In the genomic region with DNA sequence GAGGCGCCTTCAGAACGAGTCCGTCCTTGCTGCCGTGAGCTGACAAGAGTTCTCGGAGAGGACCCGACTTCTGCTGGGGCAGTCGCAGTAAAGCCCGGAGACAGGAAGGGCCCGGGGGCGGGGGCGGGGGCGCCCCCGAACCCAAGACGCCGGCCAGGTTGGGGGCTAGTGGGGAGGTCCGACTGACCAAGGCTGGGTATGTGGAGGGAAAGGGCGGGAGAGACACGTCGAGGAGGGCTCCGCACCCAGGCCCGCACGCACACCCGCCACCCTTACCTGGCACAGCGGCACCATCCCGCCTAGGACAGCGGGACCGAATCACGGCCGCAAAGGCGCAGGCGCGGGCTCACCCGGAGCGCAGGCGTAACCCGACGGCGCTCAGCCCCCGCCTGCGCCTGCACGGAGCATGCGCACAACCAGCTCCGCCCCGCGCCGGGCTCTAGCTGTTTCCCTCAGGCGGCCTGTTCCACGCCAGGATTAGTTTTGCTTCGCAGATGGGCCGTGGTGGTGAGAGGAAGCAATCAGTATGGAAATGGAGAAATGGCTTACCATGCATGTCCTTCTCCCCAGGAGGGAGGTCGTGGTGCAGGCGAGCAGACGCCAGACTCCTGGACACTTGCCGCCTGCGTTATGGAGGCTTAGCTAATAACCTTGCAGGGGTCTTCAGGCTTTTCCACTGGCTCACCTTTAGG, we compare ENCODE assay signal across 1 cellular context.
TF ChIP-seq lines count a peak whose summit lies in the region.

MOCS2 (minus strand) TSS at position 322 of the 692 bp plus-strand sequence. CDS start 2,583 bp downstream, outside the sequence.

TF ChIP-seq in HepG2, 621 proteins besides CTCF, POLR2A, EP300 and RAD21 (continued from another document and continues in another):
- TF ChIP-seq, protein P1, sequence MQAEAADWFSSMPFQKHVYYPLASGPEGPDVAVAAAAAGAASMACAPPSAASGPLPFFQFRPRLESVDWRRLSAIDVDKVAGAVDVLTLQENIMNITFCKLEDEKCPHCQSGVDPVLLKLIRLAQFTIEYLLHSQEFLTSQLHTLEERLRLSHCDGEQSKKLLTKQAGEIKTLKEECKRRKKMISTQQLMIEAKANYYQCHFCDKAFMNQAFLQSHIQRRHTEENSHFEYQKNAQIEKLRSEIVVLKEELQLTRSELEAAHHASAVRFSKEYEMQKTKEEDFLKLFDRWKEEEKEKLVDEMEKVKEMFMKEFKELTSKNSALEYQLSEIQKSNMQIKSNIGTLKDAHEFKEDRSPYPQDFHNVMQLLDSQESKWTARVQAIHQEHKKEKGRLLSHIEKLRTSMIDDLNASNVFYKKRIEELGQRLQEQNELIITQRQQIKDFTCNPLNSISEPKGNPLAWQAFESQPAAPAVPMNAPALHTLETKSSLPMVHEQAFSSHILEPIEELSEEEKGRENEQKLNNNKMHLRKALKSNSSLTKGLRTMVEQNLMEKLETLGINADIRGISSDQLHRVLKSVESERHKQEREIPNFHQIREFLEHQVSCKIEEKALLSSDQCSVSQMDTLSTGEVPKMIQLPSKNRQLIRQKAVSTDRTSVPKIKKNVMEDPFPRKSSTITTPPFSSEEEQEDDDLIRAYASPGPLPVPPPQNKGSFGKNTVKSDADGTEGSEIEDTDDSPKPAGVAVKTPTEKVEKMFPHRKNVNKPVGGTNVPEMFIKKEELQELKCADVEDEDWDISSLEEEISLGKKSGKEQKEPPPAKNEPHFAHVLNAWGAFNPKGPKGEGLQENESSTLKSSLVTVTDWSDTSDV (CRISPR knock-in tag; IDR thresholded peaks at IDR 0.05): no peak
- TF ChIP-seq AHR (CRISPR knock-in tag; IDR thresholded peaks at IDR 0.05) (no peak), ZSCAN31 (CRISPR knock-in tag; IDR thresholded peaks at IDR 0.05; ENCODE audit: low read depth) (peak; percentile 58), ZNF598 (CRISPR knock-in tag; IDR thresholded peaks at IDR 0.05; ENCODE audit: borderline replicate concordance) (no peak), ZNF543 (CRISPR knock-in tag; IDR thresholded peaks at IDR 0.05) (no peak), ZFY (CRISPR knock-in tag; IDR thresholded peaks at IDR 0.05) (peak; percentile 87), HMGA1 (CRISPR knock-in tag; conservative IDR thresholded peaks at IDR 0.05) (no peak), YEATS4 (CRISPR knock-in tag; IDR thresholded peaks at IDR 0.05; ENCODE audit: borderline replicate concordance) (peak; percentile 80), SAP130 (CRISPR knock-in tag; IDR thresholded peaks at IDR 0.05; ENCODE audit: low read depth) (peak; percentile 76), MIXL1 (CRISPR knock-in tag; IDR thresholded peaks at IDR 0.05) (no peak; the same call in 1 of the 2 replicates), ZBTB42 (CRISPR knock-in tag; IDR thresholded peaks at IDR 0.05) (0 out of 2 replicates have a peak, but pooled peaks have one; percentile 66), BRD4 (CRISPR knock-in tag; IDR thresholded peaks at IDR 0.05) (no peak; the same call in none of the 2 replicates), ZNF816 (CRISPR knock-in tag; IDR thresholded peaks at IDR 0.05; ENCODE audit: borderline replicate concordance) (peak; percentile 57; the same call in 1 of the 2 replicates), POLR2AphosphoS5 (IDR thresholded peaks at IDR 0.05; ENCODE audit: low read depth, low read length) (peak; percentile 94), SIN3A (IDR thresholded peaks at IDR 0.05; ENCODE audit: borderline replicate concordance, low read depth, low read length) (no peak), ZSCAN25 (CRISPR knock-in tag; IDR thresholded peaks at IDR 0.05) (no peak), ZNF451 (CRISPR knock-in tag; IDR thresholded peaks at IDR 0.05) (no peak), MIER3 (CRISPR knock-in tag; IDR thresholded peaks at IDR 0.05; ENCODE audit: borderline replicate concordance) (peak; percentile 59; the same call in 1 of the 2 replicates), WIZ (CRISPR knock-in tag; IDR thresholded peaks at IDR 0.05) (no peak), REPIN1 (CRISPR knock-in tag; IDR thresholded peaks at IDR 0.05; ENCODE audit: borderline replicate concordance, low read depth) (peak; percentile 77; the same call in 1 of the 2 replicates), SKI (IDR thresholded peaks at IDR 0.05; ENCODE audit: partially characterized antibody) (no peak), NAIF1 (CRISPR knock-in tag; IDR thresholded peaks at IDR 0.05; ENCODE audit: borderline replicate concordance) (no peak), ZNF34 (CRISPR knock-in tag; IDR thresholded peaks at IDR 0.05; ENCODE audit: borderline replicate concordance) (no peak), ZNF501 (CRISPR knock-in tag; IDR thresholded peaks at IDR 0.05) (peak; percentile 80), HMGXB3 (CRISPR knock-in tag; IDR thresholded peaks at IDR 0.05; ENCODE audit: borderline replicate concordance) (0 out of 2 replicates have a peak, but pooled peaks have one; percentile 67), MAF1 (CRISPR knock-in tag; IDR thresholded peaks at IDR 0.05; ENCODE audit: borderline replicate concordance) (no peak), RARG (CRISPR knock-in tag; IDR thresholded peaks at IDR 0.05; ENCODE audit: low read depth) (no peak), ZKSCAN1 (IDR thresholded peaks at IDR 0.05; ENCODE audit: low read length) (no peak), ZNF282 (IDR thresholded peaks at IDR 0.05; ENCODE audit: partially characterized antibody) (no peak), HMG20A (CRISPR knock-in tag; IDR thresholded peaks at IDR 0.05; ENCODE audit: borderline replicate concordance) (no peak), NBN (conservative IDR thresholded peaks at IDR 0.05) (no peak), ZNF24 (IDR thresholded peaks at IDR 0.05) (no peak), ZNF235 (CRISPR knock-in tag; IDR thresholded peaks at IDR 0.05; ENCODE audit: borderline replicate concordance) (no peak), HOXA5 (CRISPR knock-in tag; IDR thresholded peaks at IDR 0.05) (no peak), FOXK1 (CRISPR knock-in tag; IDR thresholded peaks at IDR 0.05; ENCODE audit: borderline replicate concordance, low read depth) (no peak), RCOR2 (CRISPR knock-in tag; IDR thresholded peaks at IDR 0.05) (no peak), HHEX (CRISPR knock-in tag; IDR thresholded peaks at IDR 0.05) (no peak), ATF6 (CRISPR knock-in tag; conservative IDR thresholded peaks at IDR 0.05) (peak; percentile 31; the same call in 1 of the 2 replicates), ZSCAN30 (CRISPR knock-in tag; IDR thresholded peaks at IDR 0.05) (no peak), ZNF20 (CRISPR knock-in tag; IDR thresholded peaks at IDR 0.05) (no peak), NKX3-1 (CRISPR knock-in tag; IDR thresholded peaks at IDR 0.05) (peak; percentile 59), HES4 (CRISPR knock-in tag; IDR thresholded peaks at IDR 0.05; ENCODE audit: borderline replicate concordance) (peak; percentile 71; the same call in 1 of the 2 replicates), CENPBD1 (CRISPR knock-in tag; IDR thresholded peaks at IDR 0.05; ENCODE audit: borderline replicate concordance, low read depth) (no peak), TRIM22 (IDR thresholded peaks at IDR 0.05) (no peak), FOSL1 (CRISPR knock-in tag; IDR thresholded peaks at IDR 0.05; ENCODE audit: borderline replicate concordance) (no peak), NFYB (CRISPR knock-in tag; IDR thresholded peaks at IDR 0.05) (no peak), ZNF136 (CRISPR knock-in tag; IDR thresholded peaks at IDR 0.05; ENCODE audit: low read depth) (no peak)
- TF ChIP-seq, protein P2, sequence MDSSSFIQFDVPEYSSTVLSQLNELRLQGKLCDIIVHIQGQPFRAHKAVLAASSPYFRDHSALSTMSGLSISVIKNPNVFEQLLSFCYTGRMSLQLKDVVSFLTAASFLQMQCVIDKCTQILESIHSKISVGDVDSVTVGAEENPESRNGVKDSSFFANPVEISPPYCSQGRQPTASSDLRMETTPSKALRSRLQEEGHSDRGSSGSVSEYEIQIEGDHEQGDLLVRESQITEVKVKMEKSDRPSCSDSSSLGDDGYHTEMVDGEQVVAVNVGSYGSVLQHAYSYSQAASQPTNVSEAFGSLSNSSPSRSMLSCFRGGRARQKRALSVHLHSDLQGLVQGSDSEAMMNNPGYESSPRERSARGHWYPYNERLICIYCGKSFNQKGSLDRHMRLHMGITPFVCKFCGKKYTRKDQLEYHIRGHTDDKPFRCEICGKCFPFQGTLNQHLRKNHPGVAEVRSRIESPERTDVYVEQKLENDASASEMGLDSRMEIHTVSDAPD (CRISPR knock-in tag; IDR thresholded peaks at IDR 0.05): no peak
- TF ChIP-seq, protein P3, sequence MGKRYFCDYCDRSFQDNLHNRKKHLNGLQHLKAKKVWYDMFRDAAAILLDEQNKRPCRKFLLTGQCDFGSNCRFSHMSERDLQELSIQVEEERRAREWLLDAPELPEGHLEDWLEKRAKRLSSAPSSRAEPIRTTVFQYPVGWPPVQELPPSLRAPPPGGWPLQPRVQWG (CRISPR knock-in tag; IDR thresholded peaks at IDR 0.05; ENCODE audit: borderline replicate concordance, low read depth): no peak
- TF ChIP-seq, protein P4, sequence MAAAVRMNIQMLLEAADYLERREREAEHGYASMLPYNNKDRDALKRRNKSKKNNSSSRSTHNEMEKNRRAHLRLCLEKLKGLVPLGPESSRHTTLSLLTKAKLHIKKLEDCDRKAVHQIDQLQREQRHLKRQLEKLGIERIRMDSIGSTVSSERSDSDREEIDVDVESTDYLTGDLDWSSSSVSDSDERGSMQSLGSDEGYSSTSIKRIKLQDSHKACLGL (CRISPR knock-in tag; IDR thresholded peaks at IDR 0.05): no peak; the same call in 1 of the 2 replicates
- TF ChIP-seq, protein P5, sequence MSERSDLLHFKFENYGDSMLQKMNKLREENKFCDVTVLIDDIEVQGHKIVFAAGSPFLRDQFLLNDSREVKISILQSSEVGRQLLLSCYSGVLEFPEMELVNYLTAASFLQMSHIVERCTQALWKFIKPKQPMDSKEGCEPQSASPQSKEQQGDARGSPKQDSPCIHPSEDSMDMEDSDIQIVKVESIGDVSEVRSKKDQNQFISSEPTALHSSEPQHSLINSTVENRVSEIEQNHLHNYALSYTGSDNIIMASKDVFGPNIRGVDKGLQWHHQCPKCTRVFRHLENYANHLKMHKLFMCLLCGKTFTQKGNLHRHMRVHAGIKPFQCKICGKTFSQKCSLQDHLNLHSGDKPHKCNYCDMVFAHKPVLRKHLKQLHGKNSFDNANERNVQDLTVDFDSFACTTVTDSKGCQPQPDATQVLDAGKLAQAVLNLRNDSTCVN (CRISPR knock-in tag; IDR thresholded peaks at IDR 0.05; ENCODE audit: borderline replicate concordance): no peak
